In genomic region chr3:107458871-107459270, GRCh38 we compare ENCODE assay signal across 25 cellular contexts.
DNase-seq lines count a peak whose midpoint lies in the region; ATAC-seq lines count a peak whose summit lies in the region.
"Had no signal": no experiment of that assay in that cellular context is flagged by ENCODE, and none has a peak within 500 bp of the region (broad histone marks: within the 10 kb centered on the region; RNA-seq: fewer than 3 reads in every experiment).

No MANE protein-coding gene starts in this region.

- ATAC-seq in HG03159 (IDR thresholded peaks at IDR 0.05; ENCODE audit: unreplicated experiment) (no peak), HG03175 (IDR thresholded peaks at IDR 0.05; ENCODE audit: unreplicated experiment) (no peak)
- ATAC-seq: activated T-cell treated with anti-CD3 and anti-CD28 coated beads, Interleukin-2, amount 50 U/mL, for 4 hours; GM23338; naive thymus-derived CD8-positive, alpha-beta T cell; right cardiac atrium; T-cell had no signal

- peak; percentile 9 for DNase-seq in G401 (ENCODE audit: low spot score)
- DNase-seq in M059J (ENCODE audit: low read depth) = peak; percentile 42
- DNase-seq in astrocyte of the hippocampus (ENCODE audit: low read depth, low spot score) = peak; percentile 49
- DNase-seq in fibroblast of the conjunctiva (ENCODE audit: low read depth) = peak; percentile 13
- DNase-seq in NCI-H2081 treated with DMSO at 0.1 percent for 48 hours (lab: John Stamatoyannopoulos, UW) = no peak
- DNase-seq in activated naive CD4-positive, alpha-beta T cell treated with Interleukin-2 at 50 U/mL for 16 hours = no peak
- DNase-seq: activated CD8-positive, alpha-beta memory T cell treated with anti-CD3 and anti-CD28 coated beads for 24 hours; activated naive CD4-positive, alpha-beta T cell treated with anti-CD3 and anti-CD28 coated beads for 36 hours; activated T-cell treated with anti-CD3 and anti-CD28 coated beads, Interleukin-2, amount 50 U/mL, for 4 hours; CD8-positive, alpha-beta memory T cell; effector memory CD4-positive, alpha-beta T cell; esophagus squamous epithelium; IMR-90; naive thymus-derived CD8-positive, alpha-beta T cell; NCI-H1436 treated with DMSO at 0.1 percent for 48 hours; NCI-H526 treated with DMSO at 0.1 percent for 48 hours; OCI-M1; SHP77; stomach; T-cell; transverse colon had no signal

- in situ Hi-C loops in G401 (cut with HindIII; ENCODE audit: low sequenced_read_pairs) = no loop called here

Comparison
In these comparisons a context has a peak if more than half of its experiments do, and no peak if none do; other contexts are left out.
1. DNase-seq: peak in G401 (single experiment), M059J (single experiment), astrocyte of the hippocampus (single experiment) and fibroblast of the conjunctiva (single experiment); none in NCI-H2081 treated with DMSO at 0.1 percent for 48 hours (single experiment) and activated naive CD4-positive, alpha-beta T cell treated with Interleukin-2 at 50 U/mL for 16 hours (single experiment).